In genomic region chr19:33621811-33622504, GRCh38 we compare ENCODE assay signal across 8 cellular contexts. TPM values are rescaled to one million over a fixed set of nuclear protein-coding genes. Genes with fewer than 3 reads are reported as not detected.
DNase-seq lines count a peak whose midpoint lies in the region; ATAC-seq, FAIRE-seq and TF ChIP-seq lines count a peak whose summit lies in the region.

A gene with protein sequence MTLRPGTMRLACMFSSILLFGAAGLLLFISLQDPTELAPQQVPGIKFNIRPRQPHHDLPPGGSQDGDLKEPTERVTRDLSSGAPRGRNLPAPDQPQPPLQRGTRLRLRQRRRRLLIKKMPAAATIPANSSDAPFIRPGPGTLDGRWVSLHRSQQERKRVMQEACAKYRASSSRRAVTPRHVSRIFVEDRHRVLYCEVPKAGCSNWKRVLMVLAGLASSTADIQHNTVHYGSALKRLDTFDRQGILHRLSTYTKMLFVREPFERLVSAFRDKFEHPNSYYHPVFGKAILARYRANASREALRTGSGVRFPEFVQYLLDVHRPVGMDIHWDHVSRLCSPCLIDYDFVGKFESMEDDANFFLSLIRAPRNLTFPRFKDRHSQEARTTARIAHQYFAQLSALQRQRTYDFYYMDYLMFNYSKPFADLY (plus strand): TSS chr19:33621953. CDS start chr19:33689262, 67,309 bp downstream.

- no peaks in the 10 kb centered on the region for H3K36me3 Mint-ChIP-seq in progenitor cell of endocrine pancreas (ENCODE audit: insufficient read depth)

- H3K4me3 ChIP-seq in H7 (ENCODE audit: insufficient read depth, low read depth, low read length) (peak within 1 kb of the TSS; percentile 76), NT2/D1 (ENCODE audit: insufficient read length, low read depth) (peak within 1 kb of the TSS; percentile 53)

- H3K9ac ChIP-seq in NT2/D1 (ENCODE audit: insufficient read length, low read depth), result peak within 1 kb of the TSS; percentile 79

- TF ChIP-seq CTCF in progenitor cell of endocrine pancreas (IDR thresholded peaks at IDR 0.05; ENCODE audit: unreplicated experiment), result no peak

- H3K9me3 ChIP-seq in NT2/D1 (ENCODE audit: insufficient read depth, low read length), result no peaks in the 10 kb centered on the region

- no peaks in the 10 kb centered on the region for H3K9me3 Mint-ChIP-seq in progenitor cell of endocrine pancreas (ENCODE audit: low read depth)

- H3K36me3 ChIP-seq in H7 (replicated peaks; ENCODE audit: control insufficient read depth, insufficient read depth, low read length) (no peaks in the 10 kb centered on the region), NT2/D1 (ENCODE audit: insufficient read depth, insufficient read length, low read length) (no peaks in the 10 kb centered on the region)

- peak within 1 kb of the TSS; percentile 64 for H3K4me3 Mint-ChIP-seq in progenitor cell of endocrine pancreas (ENCODE audit: low read depth)

- ATAC-seq in HG02981 (IDR thresholded peaks at IDR 0.05; ENCODE audit: unreplicated experiment) (no peak), GM19035 (IDR thresholded peaks at IDR 0.05; ENCODE audit: unreplicated experiment) (no peak), GM18868 (IDR thresholded peaks at IDR 0.05; ENCODE audit: unreplicated experiment) (no peak)

- H3K4me1 Mint-ChIP-seq in progenitor cell of endocrine pancreas (ENCODE audit: low read depth), result peaks cover 3% of the 10 kb centered on the region

- peaks cover 3% of the 10 kb centered on the region for H3K4me1 ChIP-seq in NT2/D1 (ENCODE audit: insufficient read depth, insufficient read length)

- H3K27me3 ChIP-seq in H7 (ENCODE audit: control insufficient read depth, insufficient read depth, low read length) (peaks cover 46% of the 10 kb centered on the region), NT2/D1 (ENCODE audit: insufficient read depth, insufficient read length) (peaks cover 68% of the 10 kb centered on the region)

- no peak for FAIRE-seq in frontal cortex (lab: Jason Lieb, UNC)

- no peak within 1 kb of the TSS for H3K27ac Mint-ChIP-seq in progenitor cell of endocrine pancreas

- DNase-seq in H7 (peak; percentile 96), NT2/D1 (ENCODE audit: low read depth, low spot score) (peak; percentile 28), frontal cortex (ENCODE audit: low spot score in 2 of 2) (peak; percentile 71 to 77), progenitor cell of endocrine pancreas (ENCODE audit: low spot score, unreplicated experiment) (peak; percentile 59), NCI-H446 treated with DMSO at 0.1 percent for 48 hours (lab: John Stamatoyannopoulos, UW) (no peak)

- H3K27me3 Mint-ChIP-seq in progenitor cell of endocrine pancreas, result peaks cover 76% of the 10 kb centered on the region

RNA-seq across cellular contexts. Expression of the gene that starts here (rescaled TPM):
- total RNA-seq in H7 (2014; rRNA removed; shearing (Covaris generic)), result 27.0 and 39.4 TPM in 2 replicates
- total RNA-seq in frontal cortex (5.3 TPM), progenitor cell of endocrine pancreas (3.0 and 3.4 TPM in 2 replicates)
